8 cellular contexts compared by ENCODE assay signal in the genomic region with DNA sequence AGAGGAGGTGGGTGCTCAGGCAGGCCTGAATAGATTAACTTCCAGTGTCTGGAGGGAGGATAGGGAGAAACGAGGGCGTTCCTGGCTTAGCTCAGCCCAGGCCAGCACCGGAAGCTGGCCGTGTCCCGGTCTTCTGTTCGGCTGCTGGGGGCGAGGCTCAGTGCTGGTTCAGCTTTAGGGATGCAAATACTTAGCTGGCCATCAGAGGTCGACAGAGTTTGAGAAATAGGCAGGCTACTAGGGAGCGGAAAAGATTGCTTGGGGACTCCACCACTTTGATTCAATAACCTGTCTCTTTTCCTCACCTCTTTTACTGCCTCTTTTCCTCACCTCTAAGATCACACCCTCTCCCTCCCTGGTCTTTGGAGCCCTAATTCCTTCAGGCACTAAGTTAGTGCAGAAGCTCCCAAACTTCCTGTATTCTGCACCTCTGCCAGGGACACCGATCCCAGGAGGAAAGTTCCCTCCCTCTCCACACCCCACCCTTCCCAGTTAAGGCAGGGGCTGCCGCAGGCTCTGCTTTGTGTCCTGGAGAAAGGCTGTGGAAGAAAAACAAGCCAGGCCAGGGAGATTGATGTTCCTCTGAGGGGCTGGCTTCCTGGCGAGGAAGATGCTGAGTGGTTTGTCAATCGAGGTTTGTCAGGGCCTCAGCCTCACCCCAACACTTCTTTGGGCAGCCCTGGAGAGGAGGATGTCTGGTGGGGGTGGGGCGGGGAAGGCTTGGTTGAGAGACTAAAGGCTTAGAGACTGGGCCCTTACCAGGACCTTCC. TPM values are rescaled to one million over a fixed set of nuclear protein-coding genes. Genes with fewer than 3 reads are reported as not detected.
DNase-seq lines count a peak whose midpoint lies in the region; ATAC-seq and TF ChIP-seq lines count a peak whose summit lies in the region.

No MANE protein-coding gene starts in this region.

- H3K36me3 ChIP-seq in mammary epithelial cell (ENCODE audit: insufficient read depth, low read length) (no peaks in the 10 kb centered on the region), liver (ENCODE audit: control insufficient read depth in 4 of 4, insufficient read depth in 3 of 4, low read depth in 1 of 4, low read length in 3 of 4) (no peaks in the 10 kb centered on the region)

- ATAC-seq in GM19467 (IDR thresholded peaks at IDR 0.05; ENCODE audit: unreplicated experiment) (peak; percentile 62), HG02763 (IDR thresholded peaks at IDR 0.05; ENCODE audit: unreplicated experiment) (no peak), HG03196 (IDR thresholded peaks at IDR 0.05; ENCODE audit: unreplicated experiment) (no peak)

- peak; percentile 48 for DNase-seq in DMS53 treated with DMSO at 0.1 percent for 48 hours (lab: John Stamatoyannopoulos, UW; ENCODE audit: unreplicated experiment)
- peak; percentile 80 for DNase-seq in NCI-H2227 treated with DMSO at 0.1 percent for 48 hours (lab: John Stamatoyannopoulos, UW)
- DNase-seq in mammary epithelial cell: no peak
- no peak for DNase-seq in GM19238 (ENCODE audit: insufficient read length, low spot score)

- dilution Hi-C loops in mammary epithelial cell (cut with HindIII; ENCODE audit: low sequenced_read_pairs): no loop called here

- H3K4me1 ChIP-seq in mammary epithelial cell (ENCODE audit: insufficient read depth, low read length): peaks cover 4% of the 10 kb centered on the region
- peaks cover 0 to 5% (median under 1%) of the 10 kb centered on the region in 4 donors for H3K4me1 ChIP-seq in liver (ENCODE audit: control insufficient read depth in 4 of 4, insufficient read depth in 4 of 4, low read length in 3 of 4)

- intact Hi-C loops in mammary epithelial cell (cut with micrococcal nuclease): loop anchor here (1.0 to 10.0 kb wide), 6 partner anchors 399 to 1274 kb away; partner anchors contain the start of gene EDA

- H2AFZ ChIP-seq in mammary epithelial cell (ENCODE audit: low read depth, low read length): peak overlapping the region; percentile 68

- no peak overlapping the region for H3K4me2 ChIP-seq in mammary epithelial cell (ENCODE audit: insufficient read depth, low read depth, low read length)

- 35% methylated on average over 11 of the region's 14 CpGs for WGBS in mammary epithelial cell (ENCODE audit: low coverage, missing lambda C conversion rate)
- WGBS in liver: 24% methylated on average over 14 of the region's 14 CpGs

- no peak overlapping the region for H3K9ac ChIP-seq in mammary epithelial cell (ENCODE audit: insufficient read depth, low read length)
- no peak overlapping the region for H3K9ac ChIP-seq in liver (ENCODE audit: low read depth in 1 of 2, low read length in 2 of 2)

- H3K4me3 ChIP-seq in mammary epithelial cell (replicated peaks in 1 of 3; ENCODE audit: insufficient read depth in 1 of 3, low read depth in 2 of 3, low read length in 3 of 3): no peak overlapping the region
- no peak overlapping the region for H3K4me3 ChIP-seq in liver (ENCODE audit: low read depth in 1 of 3, low read length in 3 of 3)

- H3K9me3 ChIP-seq in mammary epithelial cell (replicated peaks; ENCODE audit: insufficient read depth, low read length) (no peaks in the 10 kb centered on the region), liver (ENCODE audit: control insufficient read depth in 4 of 4, low read length in 3 of 4) (no peaks in the 10 kb centered on the region)

- H3K79me2 ChIP-seq in mammary epithelial cell (ENCODE audit: insufficient read depth, low read length): no peaks in the 10 kb centered on the region

- peak; percentile 71 to 72 for TF ChIP-seq CTCF in mammary epithelial cell (conservative IDR thresholded peaks at IDR 0.05 in 1 of 2, IDR thresholded peaks at IDR 0.05 in 1 of 2; ENCODE audit: extremely low read depth in 1 of 2, insufficient read depth in 1 of 2, low read depth in 1 of 2, low read length in 2 of 2)
- TF ChIP-seq CTCF in liver (IDR thresholded peaks at IDR 0.05; ENCODE audit: low read depth, low read length, missing input control): peak; percentile 53

- no peaks in the 10 kb centered on the region for H4K20me1 ChIP-seq in mammary epithelial cell (ENCODE audit: insufficient read depth, low read length)

- in situ Hi-C loops in mammary epithelial cell (cut with MboI; ENCODE audit: low sequenced_read_pairs in 2 of 2): loop anchor here (10.0 to 25.0 kb wide), 2 partner anchors 462 to 564 kb away; no protein-coding TSS in a partner anchor

- H3K27ac ChIP-seq in mammary epithelial cell (ENCODE audit: insufficient read depth, low read depth, low read length): no peak overlapping the region
- no peak overlapping the region for H3K27ac ChIP-seq in liver (ENCODE audit: low read depth in 1 of 2, low read length in 2 of 2)

- H3K27me3 ChIP-seq in mammary epithelial cell (ENCODE audit: insufficient read depth, low read length): no peaks in the 10 kb centered on the region
- H3K27me3 ChIP-seq in liver (ENCODE audit: control insufficient read depth in 4 of 4, insufficient read depth in 4 of 4, low read length in 3 of 4): peaks cover 0 to 2% (median 0%) of the 10 kb centered on the region in 4 donors

- no TSS peak for BruUV-seq in mammary epithelial cell (replicated peaks; lab: Mats Ljungman, UMichigan)

- peak; percentile 81 to 88 for TF ChIP-seq RAD21 in liver (IDR thresholded peaks at IDR 0.05)

- CTCF ChIA-PET in mammary epithelial cell (lab: Charles Lee; ENCODE audit: low non-redundant PET): interaction anchor here (0.8 to 1.2 kb wide), 2 partner anchors 399 to 564 kb away, joined by 3 to 4 read pairs; no protein-coding TSS in a partner anchor

TF ChIP-seq in liver, 16 proteins besides CTCF, POLR2A, EP300 and RAD21:
- TF ChIP-seq RXRA (IDR thresholded peaks at IDR 0.05) (no peak), EGR1 (IDR thresholded peaks at IDR 0.05; ENCODE audit: low read depth in 2 of 2) (no peak), YY1 (IDR thresholded peaks at IDR 0.05) (no peak), GABPA (IDR thresholded peaks at IDR 0.05 in 1 of 2, conservative IDR thresholded peaks at IDR 0.05 in 1 of 2) (no peak), FOXA2 (IDR thresholded peaks at IDR 0.05) (no peak), TAF1 (conservative IDR thresholded peaks at IDR 0.05) (no peak), ATF3 (IDR thresholded peaks at IDR 0.05) (no peak), HNF4A (conservative IDR thresholded peaks at IDR 0.05) (no peak), NR2F2 (IDR thresholded peaks at IDR 0.05) (no peak), JUND (IDR thresholded peaks at IDR 0.05) (no peak), ZBTB33 (IDR thresholded peaks at IDR 0.05) (no peak), HNF4G (IDR thresholded peaks at IDR 0.05) (no peak), FOXA1 (IDR thresholded peaks at IDR 0.05) (no peak), SP1 (IDR thresholded peaks at IDR 0.05) (no peak)
- TF ChIP-seq, protein P1, sequence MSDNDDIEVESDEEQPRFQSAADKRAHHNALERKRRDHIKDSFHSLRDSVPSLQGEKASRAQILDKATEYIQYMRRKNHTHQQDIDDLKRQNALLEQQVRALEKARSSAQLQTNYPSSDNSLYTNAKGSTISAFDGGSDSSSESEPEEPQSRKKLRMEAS (IDR thresholded peaks at IDR 0.05): no peak
- TF ChIP-seq, protein P2, sequence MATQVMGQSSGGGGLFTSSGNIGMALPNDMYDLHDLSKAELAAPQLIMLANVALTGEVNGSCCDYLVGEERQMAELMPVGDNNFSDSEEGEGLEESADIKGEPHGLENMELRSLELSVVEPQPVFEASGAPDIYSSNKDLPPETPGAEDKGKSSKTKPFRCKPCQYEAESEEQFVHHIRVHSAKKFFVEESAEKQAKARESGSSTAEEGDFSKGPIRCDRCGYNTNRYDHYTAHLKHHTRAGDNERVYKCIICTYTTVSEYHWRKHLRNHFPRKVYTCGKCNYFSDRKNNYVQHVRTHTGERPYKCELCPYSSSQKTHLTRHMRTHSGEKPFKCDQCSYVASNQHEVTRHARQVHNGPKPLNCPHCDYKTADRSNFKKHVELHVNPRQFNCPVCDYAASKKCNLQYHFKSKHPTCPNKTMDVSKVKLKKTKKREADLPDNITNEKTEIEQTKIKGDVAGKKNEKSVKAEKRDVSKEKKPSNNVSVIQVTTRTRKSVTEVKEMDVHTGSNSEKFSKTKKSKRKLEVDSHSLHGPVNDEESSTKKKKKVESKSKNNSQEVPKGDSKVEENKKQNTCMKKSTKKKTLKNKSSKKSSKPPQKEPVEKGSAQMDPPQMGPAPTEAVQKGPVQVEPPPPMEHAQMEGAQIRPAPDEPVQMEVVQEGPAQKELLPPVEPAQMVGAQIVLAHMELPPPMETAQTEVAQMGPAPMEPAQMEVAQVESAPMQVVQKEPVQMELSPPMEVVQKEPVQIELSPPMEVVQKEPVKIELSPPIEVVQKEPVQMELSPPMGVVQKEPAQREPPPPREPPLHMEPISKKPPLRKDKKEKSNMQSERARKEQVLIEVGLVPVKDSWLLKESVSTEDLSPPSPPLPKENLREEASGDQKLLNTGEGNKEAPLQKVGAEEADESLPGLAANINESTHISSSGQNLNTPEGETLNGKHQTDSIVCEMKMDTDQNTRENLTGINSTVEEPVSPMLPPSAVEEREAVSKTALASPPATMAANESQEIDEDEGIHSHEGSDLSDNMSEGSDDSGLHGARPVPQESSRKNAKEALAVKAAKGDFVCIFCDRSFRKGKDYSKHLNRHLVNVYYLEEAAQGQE (IDR thresholded peaks at IDR 0.05): no peak
TF ChIP-seq in liver: peak in this region for 0.

RNA-seq across cellular contexts. Expression of gene EFNB1, which starts 6.0 kb away (rescaled TPM):
- total RNA-seq in mammary epithelial cell (100 to 1,000 TPM; 143 to 167 TPM), liver (1 to 10 TPM; 8.3 to 8.9 TPM)
- polyA plus RNA-seq in mammary epithelial cell (121 TPM), liver (1 to 10 TPM; 3.6 to 7.9 TPM)
- 68.9 TPM for polyA minus RNA-seq in mammary epithelial cell

Comparison
In these comparisons a context has a peak if more than half of its experiments do, and no peak if none do; other contexts are left out.
1. DNase-seq: peak in DMS53 treated with DMSO at 0.1 percent for 48 hours (single experiment) and NCI-H2227 treated with DMSO at 0.1 percent for 48 hours (single experiment); none in mammary epithelial cell (single experiment) and GM19238 (single experiment).
2. RNA of gene EFNB1, which starts 6.0 kb away (total RNA-seq): 143 to 167 TPM in mammary epithelial cell; 8.3 to 8.9 TPM in liver; every median in the first group is over 10 times any median in the second.